ENCODE assay signal across 9 cellular contexts in the genomic region with DNA sequence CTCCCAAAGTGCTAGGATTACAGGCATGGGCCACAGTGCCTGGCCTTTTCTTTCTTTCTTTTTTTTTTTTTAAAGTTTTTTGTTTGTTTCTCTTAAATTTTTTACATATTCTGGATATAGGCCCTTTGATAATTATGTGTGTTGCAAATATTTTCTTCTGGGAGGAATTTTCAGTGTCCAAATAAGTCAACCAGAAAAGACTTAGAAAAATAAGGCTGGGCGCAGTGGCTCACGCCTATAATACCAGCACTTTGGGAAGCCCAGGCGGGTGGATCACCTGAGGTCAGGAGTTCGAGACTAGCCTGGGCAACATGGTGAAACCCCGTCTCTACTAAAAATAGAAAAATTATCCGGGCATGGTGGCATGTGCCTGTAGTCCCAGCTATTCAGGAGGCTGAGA. TPM values are rescaled to one million over a fixed set of nuclear protein-coding genes. Genes with fewer than 3 reads are reported as not detected.
DNase-seq lines count a peak whose midpoint lies in the region; ATAC-seq and TF ChIP-seq lines count a peak whose summit lies in the region.
"Not testable (repeated sequence)": the region's sequence is repeated elsewhere in the genome, so short reads cannot be mapped to it uniquely, and the experiment has no call there.
"Had no signal": no experiment of that assay in that cellular context is flagged by ENCODE, and none has a peak within 500 bp of the region (broad histone marks: within the 10 kb centered on the region; RNA-seq: fewer than 3 reads in every experiment).

No MANE protein-coding gene starts in this region.

- H3K4me3 ChIP-seq in BLaER1; Panc1 (ENCODE audit: low read depth in 2 of 2, low read length in 2 of 2); left ventricle myocardium inferior; aorta (ENCODE audit: low read length in 2 of 2): not testable (repeated sequence)

- peak overlapping the region; percentile 88 for H3K27ac Mint-ChIP-seq in activated CD8-positive, alpha-beta T cell treated with anti-CD3 and anti-CD28 coated beads, Interleukin-2, amount 10 ng/mL, durations not matched to agents 7 days and 5 days
- not testable (repeated sequence) for H3K27ac Mint-ChIP-seq in chondrocyte (ENCODE audit: unreplicated experiment)
- H3K27ac Mint-ChIP-seq in natural killer cell treated with Interleukin-12 subunit alpha and Interleukin-12 subunit beta and Interleukin-15 and Interleukin-18, amount 100 ng/mL, for 72 hours: peak overlapping the region; percentile 48 to 79
- H3K27ac Mint-ChIP-seq in stimulated activated naive CD8-positive, alpha-beta T cell treated with anti-CD3 and anti-CD28 coated beads, Interleukin-15, Interleukin-2, amounts not matched to agents 100 ng/mL and 50 ng/mL, for 24 hours: peak overlapping the region; percentile 67

- not testable (repeated sequence) for H3K9ac ChIP-seq in BLaER1

- intact Hi-C loops in Panc1 (cut with micrococcal nuclease; ENCODE audit: unreplicated experiment); left ventricle myocardium inferior (cut with micrococcal nuclease); aorta (cut with DNase I): not testable (repeated sequence)

- not testable (repeated sequence) for H3K9me3 ChIP-seq in BLaER1; Panc1 (ENCODE audit: control insufficient read depth, insufficient read depth, low read depth, low read length); left ventricle myocardium inferior (replicated peaks); aorta (ENCODE audit: control insufficient read depth, low read length)

- not testable (repeated sequence) for ATAC-seq in Panc1; activated CD8-positive, alpha-beta T cell treated with anti-CD3 and anti-CD28 coated beads, Interleukin-2, amount 10 ng/mL, durations not matched to agents 7 days and 5 days; natural killer cell treated with Interleukin-12 subunit alpha and Interleukin-12 subunit beta and Interleukin-15 and Interleukin-18, amount 100 ng/mL, for 72 hours; aorta (ENCODE audit: low FRiP score)

- in situ Hi-C loops in Panc1 (cut with HindIII; ENCODE audit: low pct_unique_long_range_greater_than_20kb, low sequenced_read_pairs): not testable (repeated sequence)

- not testable (repeated sequence) for TF ChIP-seq CTCF in Panc1 (IDR thresholded peaks at IDR 0.05); chondrocyte (IDR thresholded peaks at IDR 0.05); left ventricle myocardium inferior (IDR thresholded peaks at IDR 0.05; ENCODE audit: borderline replicate concordance)

- H3K27me3 ChIP-seq in BLaER1; Panc1 (ENCODE audit: control insufficient read depth, insufficient read depth, low read length); left ventricle myocardium inferior (ENCODE audit: low read depth); aorta (ENCODE audit: control insufficient read depth in 1 of 2, insufficient read depth in 2 of 2, low read length in 1 of 2): not testable (repeated sequence)

- peaks cover 45% of the 10 kb centered on the region for H3K4me1 Mint-ChIP-seq in activated CD8-positive, alpha-beta T cell treated with anti-CD3 and anti-CD28 coated beads, Interleukin-2, amount 10 ng/mL, durations not matched to agents 7 days and 5 days (ENCODE audit: low read depth)
- peaks cover 23% of the 10 kb centered on the region for H3K4me1 Mint-ChIP-seq in chondrocyte (ENCODE audit: low read depth)
- H3K4me1 Mint-ChIP-seq in natural killer cell treated with Interleukin-12 subunit alpha and Interleukin-12 subunit beta and Interleukin-15 and Interleukin-18, amount 100 ng/mL, for 72 hours (ENCODE audit: low read depth in 2 of 2): peaks cover 35 to 40% of the 10 kb centered on the region in 2 donors
- H3K4me1 Mint-ChIP-seq in stimulated activated naive CD8-positive, alpha-beta T cell treated with anti-CD3 and anti-CD28 coated beads, Interleukin-15, Interleukin-2, amounts not matched to agents 100 ng/mL and 50 ng/mL, for 24 hours (ENCODE audit: low read depth): peaks cover 38% of the 10 kb centered on the region

- not testable (repeated sequence) for H3K36me3 ChIP-seq in BLaER1; Panc1 (ENCODE audit: control insufficient read depth, insufficient read depth, low read length); left ventricle myocardium inferior; aorta (ENCODE audit: control insufficient read depth in 1 of 2, insufficient read depth in 2 of 2, low read length in 1 of 2)

- 35 to 41% methylated on average over 6 of the region's 6 CpGs for WGBS in aorta, 2 donors

- H3K27me3 Mint-ChIP-seq in activated CD8-positive, alpha-beta T cell treated with anti-CD3 and anti-CD28 coated beads, Interleukin-2, amount 10 ng/mL, durations not matched to agents 7 days and 5 days (ENCODE audit: low read depth); chondrocyte (ENCODE audit: low read depth); stimulated activated naive CD8-positive, alpha-beta T cell treated with anti-CD3 and anti-CD28 coated beads, Interleukin-15, Interleukin-2, amounts not matched to agents 100 ng/mL and 50 ng/mL, for 24 hours: not testable (repeated sequence)
- H3K27me3 Mint-ChIP-seq in natural killer cell treated with Interleukin-12 subunit alpha and Interleukin-12 subunit beta and Interleukin-15 and Interleukin-18, amount 100 ng/mL, for 72 hours: peaks cover 0 to 14% of the 10 kb centered on the region in 2 donors

- H3K9me3 Mint-ChIP-seq in activated CD8-positive, alpha-beta T cell treated with anti-CD3 and anti-CD28 coated beads, Interleukin-2, amount 10 ng/mL, durations not matched to agents 7 days and 5 days (ENCODE audit: insufficient read depth); chondrocyte (ENCODE audit: low read depth); natural killer cell treated with Interleukin-12 subunit alpha and Interleukin-12 subunit beta and Interleukin-15 and Interleukin-18, amount 100 ng/mL, for 72 hours; stimulated activated naive CD8-positive, alpha-beta T cell treated with anti-CD3 and anti-CD28 coated beads, Interleukin-15, Interleukin-2, amounts not matched to agents 100 ng/mL and 50 ng/mL, for 24 hours: not testable (repeated sequence)

- POLR2A ChIA-PET in Panc1 (lab: Charles Lee): not testable (repeated sequence)
- POLR2A ChIA-PET in activated CD8-positive, alpha-beta T cell treated with anti-CD3 and anti-CD28 coated beads, Interleukin-2, amount 10 ng/mL, durations not matched to agents 7 days and 5 days (lab: Charles Lee): interaction anchor here (2.0 kb wide), 1 partner anchor 12 kb away, joined by 9 read pairs; a partner anchor contains a TSS

- not testable (repeated sequence) for H3K36me3 Mint-ChIP-seq in activated CD8-positive, alpha-beta T cell treated with anti-CD3 and anti-CD28 coated beads, Interleukin-2, amount 10 ng/mL, durations not matched to agents 7 days and 5 days (ENCODE audit: low read depth); chondrocyte (ENCODE audit: low read depth); natural killer cell treated with Interleukin-12 subunit alpha and Interleukin-12 subunit beta and Interleukin-15 and Interleukin-18, amount 100 ng/mL, for 72 hours; stimulated activated naive CD8-positive, alpha-beta T cell treated with anti-CD3 and anti-CD28 coated beads, Interleukin-15, Interleukin-2, amounts not matched to agents 100 ng/mL and 50 ng/mL, for 24 hours (ENCODE audit: low read depth)

- H3K27ac ChIP-seq in BLaER1; Panc1 (ENCODE audit: low read length); aorta (ENCODE audit: low read depth in 1 of 2, low read length in 2 of 2): not testable (repeated sequence)
- H3K27ac ChIP-seq in left ventricle myocardium inferior (replicated peaks): peak overlapping the region; percentile 49

- CTCF ChIA-PET in Panc1 (lab: Charles Lee): not testable (repeated sequence)
- CTCF ChIA-PET in activated CD8-positive, alpha-beta T cell treated with anti-CD3 and anti-CD28 coated beads, Interleukin-2, amount 10 ng/mL, durations not matched to agents 7 days and 5 days (lab: Charles Lee): interaction anchor here (0.8 to 1.1 kb wide), 2 partner anchors 24 to 28 kb away, joined by 3 read pairs; no protein-coding TSS in a partner anchor

- DNase-seq in Panc1 (ENCODE audit: low read depth, low spot score); activated CD8-positive, alpha-beta T cell treated with anti-CD3 and anti-CD28 coated beads, Interleukin-2, amount 10 ng/mL, durations not matched to agents 7 days and 5 days; left ventricle myocardium inferior: not testable (repeated sequence)
- DNase-seq in chondrocyte (ENCODE audit: low spot score) (peak; percentile 17), aorta (peak; percentile 27 to 34)
- DNase-seq in natural killer cell treated with Interleukin-12 subunit alpha and Interleukin-12 subunit beta and Interleukin-15 and Interleukin-18, amount 100 ng/mL, for 72 hours (ENCODE audit: low spot score): peak; percentile 32

- H3K4me2 ChIP-seq in BLaER1: peak overlapping the region; percentile 68

- TSS peak; percentile 49 for BruUV-seq in Panc1 (replicated peaks; lab: Mats Ljungman, UMichigan)

- H3K4me1 ChIP-seq in BLaER1 (peaks cover 67% of the 10 kb centered on the region), left ventricle myocardium inferior (peaks cover 20% of the 10 kb centered on the region)
- H3K4me1 ChIP-seq in Panc1 (ENCODE audit: control insufficient read depth, insufficient read depth, low read length); aorta (ENCODE audit: control insufficient read depth in 1 of 2, insufficient read depth in 2 of 2, low read length in 2 of 2): not testable (repeated sequence)

- H3K4me3 Mint-ChIP-seq in activated CD8-positive, alpha-beta T cell treated with anti-CD3 and anti-CD28 coated beads, Interleukin-2, amount 10 ng/mL, durations not matched to agents 7 days and 5 days: peak overlapping the region; percentile 48
- not testable (repeated sequence) for H3K4me3 Mint-ChIP-seq in chondrocyte (ENCODE audit: unreplicated experiment); stimulated activated naive CD8-positive, alpha-beta T cell treated with anti-CD3 and anti-CD28 coated beads, Interleukin-15, Interleukin-2, amounts not matched to agents 100 ng/mL and 50 ng/mL, for 24 hours
- peak overlapping the region; percentile 80 for H3K4me3 Mint-ChIP-seq in natural killer cell treated with Interleukin-12 subunit alpha and Interleukin-12 subunit beta and Interleukin-15 and Interleukin-18, amount 100 ng/mL, for 72 hours

- not testable (repeated sequence) for H4K20me1 ChIP-seq in BLaER1

RNA-seq across cellular contexts. Expression of a gene that starts 11.4 kb away (rescaled TPM):
- total RNA-seq in Panc1 (2021; ENCODE audit: unreplicated experiment) (43.3 TPM), chondrocyte (45.0 to 87.6 TPM (median 46.6 TPM) in 3 replicates), left ventricle myocardium inferior (14.5 TPM), aorta (10 to 100 TPM; 56.8 to 87.9 TPM)
- 24.8 TPM for polyA plus RNA-seq in Panc1 (2012; ENCODE audit: insufficient read length)
- total RNA-seq in activated CD8-positive, alpha-beta T cell treated with anti-CD3 and anti-CD28 coated beads, Interleukin-2, amount 10 ng/mL, durations not matched to agents 7 days and 5 days: 1 to 10 TPM; 4.1 to 4.6 TPM
- total RNA-seq in natural killer cell treated with Interleukin-12 subunit alpha and Interleukin-12 subunit beta and Interleukin-15 and Interleukin-18, amount 100 ng/mL, for 72 hours: 10 to 100 TPM; 13.5 to 22.0 TPM
- polyA plus RNA-seq in aorta: 10 to 100 TPM; 10.6 to 29.7 TPM

RNA-seq across cellular contexts. Expression of a gene that starts 44.7 kb away (rescaled TPM):
- total RNA-seq in Panc1 (2021; ENCODE audit: unreplicated experiment) (not detected), chondrocyte (not detected in 3 replicates), left ventricle myocardium inferior (0.49 TPM), aorta (1 to 10 TPM in 1 of 2 donors, not detected in 1; 1.9 TPM)
- polyA plus RNA-seq in Panc1 (2012; ENCODE audit: insufficient read length): not detected
- total RNA-seq in activated CD8-positive, alpha-beta T cell treated with anti-CD3 and anti-CD28 coated beads, Interleukin-2, amount 10 ng/mL, durations not matched to agents 7 days and 5 days: not detected
- not detected for total RNA-seq in natural killer cell treated with Interleukin-12 subunit alpha and Interleukin-12 subunit beta and Interleukin-15 and Interleukin-18, amount 100 ng/mL, for 72 hours
- polyA plus RNA-seq in aorta: 1 to 10 TPM in 1 of 2 donors, not detected in 1; 2.0 TPM
- total RNA-seq: Caco-2 had no signal
